ENCODE assay signal across 11 cellular contexts in the genomic region with DNA sequence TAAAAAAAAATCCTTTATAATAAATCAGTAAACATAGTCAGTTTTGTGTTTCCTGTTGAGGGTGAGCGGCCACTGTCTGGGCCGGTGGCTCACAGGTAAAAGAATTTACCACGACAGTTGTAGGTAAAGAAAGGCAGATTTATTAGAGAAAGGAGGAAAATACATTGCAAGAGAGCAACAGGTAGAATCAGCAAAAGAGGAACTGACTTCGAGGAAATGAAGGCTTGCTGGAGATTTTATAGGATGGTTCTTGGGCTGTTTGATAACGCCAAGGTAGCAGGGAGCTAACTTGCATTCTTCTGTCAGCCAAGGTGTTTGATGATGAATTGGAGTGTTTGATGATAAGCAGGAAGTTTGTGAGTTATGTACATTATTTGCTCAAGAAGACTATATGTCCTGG. TPM values are rescaled to one million over a fixed set of nuclear protein-coding genes. Genes with fewer than 3 reads are reported as not detected.
"Had no signal": no experiment of that assay in that cellular context is flagged by ENCODE, and none has a peak within 500 bp of the region (broad histone marks: within the 10 kb centered on the region; RNA-seq: fewer than 3 reads in every experiment).

No MANE protein-coding gene starts in this region.

- H3K9me3 ChIP-seq: HAP-1 had no signal

- H3K36me3 ChIP-seq: HAP-1 had no signal

- H3K4me2 ChIP-seq: KMS-11 had no signal

- H3K4me3 ChIP-seq: GM23248, HAP-1 had no signal

- H2AFZ ChIP-seq: GM23248 had no signal

- FAIRE-seq: HTR-8/SVneo had no signal

- ATAC-seq: HCT116 had no signal

- H3K9ac ChIP-seq: GM23248, KMS-11 had no signal

- H3K4me1 ChIP-seq: HAP-1 had no signal

- DNase-seq: GM23248, GOT3, H7, IMR-90, KBM-7 had no signal

- H3K27ac ChIP-seq: GM23248, KMS-11 had no signal

RNA-seq across cellular contexts. Expression of a gene that starts 2.8 kb away (rescaled TPM):
- total RNA-seq: GM23248, H4, HT-29 had no signal
- polyA plus RNA-seq: GM23248, IMR-90 had no signal
